ENCODE assay signal across 12 cellular contexts in genomic region chr1:75992312-75992711, GRCh38.
DNase-seq lines count a peak whose midpoint lies in the region; ATAC-seq and TF ChIP-seq lines count a peak whose summit lies in the region.
"Had no signal": no experiment of that assay in that cellular context is flagged by ENCODE, and none has a peak within 500 bp of the region (broad histone marks: within the 10 kb centered on the region; RNA-seq: fewer than 3 reads in every experiment).

No MANE protein-coding gene starts in this region.

- no peaks in the 10 kb centered on the region for H3K36me3 Mint-ChIP-seq in WTC11
- H3K36me3 Mint-ChIP-seq: IgD-negative memory B cell had no signal

- no peak overlapping the region for H3K27ac Mint-ChIP-seq in WTC11
- H3K27ac Mint-ChIP-seq: H9, IgD-negative memory B cell had no signal

- H3K4me1 Mint-ChIP-seq in WTC11, result peaks cover 3% of the 10 kb centered on the region; the same call in 1 of the 2 replicates
- H3K4me1 Mint-ChIP-seq: IgD-negative memory B cell had no signal

- POLR2A ChIA-PET in WTC11 (lab: Charles Lee), result no interaction called here

- no peak for TF ChIP-seq CTCF in WTC11 (IDR thresholded peaks at IDR 0.05)

- no peaks in the 10 kb centered on the region for H3K27me3 Mint-ChIP-seq in WTC11 (ENCODE audit: low read depth)
- H3K27me3 Mint-ChIP-seq: IgD-negative memory B cell had no signal

- ATAC-seq in WTC11 (peak; percentile 55), HG03565 (IDR thresholded peaks at IDR 0.05; ENCODE audit: unreplicated experiment) (no peak)

- peak; percentile 19 for DNase-seq in Daoy (ENCODE audit: low read depth)
- DNase-seq in HCEC 1CT, result peak; percentile 28
- DNase-seq in WTC11 (ENCODE audit: low spot score), result no peak
- DNase-seq in kidney tubule cell (ENCODE audit: low spot score), result peak; percentile 26
- no peak for DNase-seq in stimulated activated naive CD4-positive, alpha-beta T cell (lab: John Stamatoyannopoulos, UW)
- no peak for DNase-seq in T1000 (lab: John Stamatoyannopoulos, UW)
- DNase-seq: EL, RPMI8226, T-helper 1 cell had no signal

- CTCF ChIA-PET in WTC11 (lab: Charles Lee), result interaction anchor here (1.1 kb wide), 1 partner anchor 162 kb away, joined by 3 read pairs; no protein-coding TSS in a partner anchor

- no peak overlapping the region for H3K4me3 Mint-ChIP-seq in WTC11
- H3K4me3 Mint-ChIP-seq: H9, IgD-negative memory B cell had no signal

- no peaks in the 10 kb centered on the region for H3K9me3 Mint-ChIP-seq in WTC11
- H3K9me3 Mint-ChIP-seq: H9, IgD-negative memory B cell had no signal

TF ChIP-seq in WTC11, 78 proteins besides CTCF, POLR2A, EP300 and RAD21:
- TF ChIP-seq USF2 (CRISPR knock-in tag; IDR thresholded peaks at IDR 0.05), result no peak
- no peak for TF ChIP-seq SMAD4 (CRISPR knock-in tag; IDR thresholded peaks at IDR 0.05)
- no peak for TF ChIP-seq TEAD1 (CRISPR knock-in tag; IDR thresholded peaks at IDR 0.05)
- TF ChIP-seq USF1 (CRISPR knock-in tag; IDR thresholded peaks at IDR 0.05), result no peak
- TF ChIP-seq ATF2 (CRISPR knock-in tag; IDR thresholded peaks at IDR 0.05; ENCODE audit: borderline replicate concordance, low read depth), result no peak
- no peak for TF ChIP-seq E2F5 (CRISPR knock-in tag; IDR thresholded peaks at IDR 0.05)
- no peak for TF ChIP-seq NR1H2 (CRISPR knock-in tag; IDR thresholded peaks at IDR 0.05)
- TF ChIP-seq CREB1 (CRISPR knock-in tag; IDR thresholded peaks at IDR 0.05), result no peak
TF ChIP-seq in WTC11: peak in this region for 0.

Comparison
In these comparisons a context has a peak if more than half of its experiments do, and no peak if none do; other contexts are left out.
1. DNase-seq: peak in Daoy (single experiment), HCEC 1CT (single experiment) and kidney tubule cell (single experiment); none in WTC11 (single experiment), stimulated activated naive CD4-positive, alpha-beta T cell (0 of 6) and T1000 (single experiment).